1 cellular context compared by ENCODE assay signal in the genomic region with DNA sequence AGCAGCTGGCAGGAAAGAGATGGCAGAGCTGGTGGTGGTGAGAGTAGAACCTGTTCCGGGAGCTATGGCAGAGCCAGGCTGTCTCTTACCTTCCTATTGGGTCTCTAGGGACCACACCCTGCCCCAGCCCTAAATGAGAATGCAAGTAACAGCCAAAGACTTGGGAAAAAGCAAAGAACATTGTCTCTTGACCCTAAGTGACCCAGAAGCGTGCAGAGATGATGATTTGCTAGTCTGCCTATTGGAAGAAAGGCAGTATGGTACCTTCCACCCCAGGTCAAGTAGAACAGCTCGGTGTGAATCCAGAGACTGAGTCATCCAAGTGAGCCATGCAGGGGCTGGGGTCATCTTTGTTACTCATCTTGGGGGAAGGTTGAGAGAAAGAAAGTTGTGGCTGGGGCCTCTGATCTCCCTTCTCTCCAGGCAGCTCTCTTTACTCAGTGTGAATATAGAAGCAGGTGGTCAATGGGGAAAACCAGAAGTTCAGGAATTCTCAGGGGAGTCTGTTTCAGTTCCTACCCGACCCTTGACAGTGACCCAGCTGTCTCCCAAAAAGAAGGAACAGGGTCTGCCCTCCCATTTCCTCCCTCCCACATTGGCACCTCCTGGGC.
TF ChIP-seq lines count a peak whose summit lies in the region.

No MANE protein-coding gene starts in this region.

TF ChIP-seq in GM12878, 131 proteins besides CTCF, POLR2A, EP300 and RAD21 (continued from another document):
- TF ChIP-seq, protein P1, sequence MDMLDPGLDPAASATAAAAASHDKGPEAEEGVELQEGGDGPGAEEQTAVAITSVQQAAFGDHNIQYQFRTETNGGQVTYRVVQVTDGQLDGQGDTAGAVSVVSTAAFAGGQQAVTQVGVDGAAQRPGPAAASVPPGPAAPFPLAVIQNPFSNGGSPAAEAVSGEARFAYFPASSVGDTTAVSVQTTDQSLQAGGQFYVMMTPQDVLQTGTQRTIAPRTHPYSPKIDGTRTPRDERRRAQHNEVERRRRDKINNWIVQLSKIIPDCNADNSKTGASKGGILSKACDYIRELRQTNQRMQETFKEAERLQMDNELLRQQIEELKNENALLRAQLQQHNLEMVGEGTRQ (IDR thresholded peaks at IDR 0.05; ENCODE audit: borderline replicate concordance, low read depth, low read length) = no peak
- TF ChIP-seq CREM (IDR thresholded peaks at IDR 0.05; ENCODE audit: low read depth) = peak; percentile 33; the same call in 1 of the 2 replicates
- TF ChIP-seq POU2F2 (IDR thresholded peaks at IDR 0.05; ENCODE audit: borderline replicate concordance, low read depth, low read length) = no peak
- TF ChIP-seq STAT1 (conservative IDR thresholded peaks at IDR 0.05) = no peak
- TF ChIP-seq, protein P2, sequence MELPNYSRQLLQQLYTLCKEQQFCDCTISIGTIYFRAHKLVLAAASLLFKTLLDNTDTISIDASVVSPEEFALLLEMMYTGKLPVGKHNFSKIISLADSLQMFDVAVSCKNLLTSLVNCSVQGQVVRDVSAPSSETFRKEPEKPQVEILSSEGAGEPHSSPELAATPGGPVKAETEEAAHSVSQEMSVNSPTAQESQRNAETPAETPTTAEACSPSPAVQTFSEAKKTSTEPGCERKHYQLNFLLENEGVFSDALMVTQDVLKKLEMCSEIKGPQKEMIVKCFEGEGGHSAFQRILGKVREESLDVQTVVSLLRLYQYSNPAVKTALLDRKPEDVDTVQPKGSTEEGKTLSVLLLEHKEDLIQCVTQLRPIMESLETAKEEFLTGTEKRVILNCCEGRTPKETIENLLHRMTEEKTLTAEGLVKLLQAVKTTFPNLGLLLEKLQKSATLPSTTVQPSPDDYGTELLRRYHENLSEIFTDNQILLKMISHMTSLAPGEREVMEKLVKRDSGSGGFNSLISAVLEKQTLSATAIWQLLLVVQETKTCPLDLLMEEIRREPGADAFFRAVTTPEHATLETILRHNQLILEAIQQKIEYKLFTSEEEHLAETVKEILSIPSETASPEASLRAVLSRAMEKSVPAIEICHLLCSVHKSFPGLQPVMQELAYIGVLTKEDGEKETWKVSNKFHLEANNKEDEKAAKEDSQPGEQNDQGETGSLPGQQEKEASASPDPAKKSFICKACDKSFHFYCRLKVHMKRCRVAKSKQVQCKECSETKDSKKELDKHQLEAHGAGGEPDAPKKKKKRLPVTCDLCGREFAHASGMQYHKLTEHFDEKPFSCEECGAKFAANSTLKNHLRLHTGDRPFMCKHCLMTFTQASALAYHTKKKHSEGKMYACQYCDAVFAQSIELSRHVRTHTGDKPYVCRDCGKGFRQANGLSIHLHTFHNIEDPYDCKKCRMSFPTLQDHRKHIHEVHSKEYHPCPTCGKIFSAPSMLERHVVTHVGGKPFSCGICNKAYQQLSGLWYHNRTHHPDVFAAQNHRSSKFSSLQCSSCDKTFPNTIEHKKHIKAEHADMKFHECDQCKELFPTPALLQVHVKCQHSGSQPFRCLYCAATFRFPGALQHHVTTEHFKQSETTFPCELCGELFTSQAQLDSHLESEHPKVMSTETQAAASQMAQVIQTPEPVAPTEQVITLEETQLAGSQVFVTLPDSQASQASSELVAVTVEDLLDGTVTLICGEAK (IDR thresholded peaks at IDR 0.05; ENCODE audit: borderline replicate concordance) = no peak
- no peak for TF ChIP-seq ZNF274 (IDR thresholded peaks at IDR 0.05; ENCODE audit: insufficient read depth, insufficient read length)
- no peak for TF ChIP-seq HDGF (IDR thresholded peaks at IDR 0.05)
- no peak for TF ChIP-seq NFYA (IDR thresholded peaks at IDR 0.05; ENCODE audit: borderline replicate concordance, low read depth, low read length)
- TF ChIP-seq, protein P3, sequence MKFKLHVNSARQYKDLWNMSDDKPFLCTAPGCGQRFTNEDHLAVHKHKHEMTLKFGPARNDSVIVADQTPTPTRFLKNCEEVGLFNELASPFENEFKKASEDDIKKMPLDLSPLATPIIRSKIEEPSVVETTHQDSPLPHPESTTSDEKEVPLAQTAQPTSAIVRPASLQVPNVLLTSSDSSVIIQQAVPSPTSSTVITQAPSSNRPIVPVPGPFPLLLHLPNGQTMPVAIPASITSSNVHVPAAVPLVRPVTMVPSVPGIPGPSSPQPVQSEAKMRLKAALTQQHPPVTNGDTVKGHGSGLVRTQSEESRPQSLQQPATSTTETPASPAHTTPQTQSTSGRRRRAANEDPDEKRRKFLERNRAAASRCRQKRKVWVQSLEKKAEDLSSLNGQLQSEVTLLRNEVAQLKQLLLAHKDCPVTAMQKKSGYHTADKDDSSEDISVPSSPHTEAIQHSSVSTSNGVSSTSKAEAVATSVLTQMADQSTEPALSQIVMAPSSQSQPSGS (IDR thresholded peaks at IDR 0.05; ENCODE audit: low read length) = peak; percentile 59; the same call in 1 of the 2 replicates
- no peak for TF ChIP-seq ASH2L (IDR thresholded peaks at IDR 0.05; ENCODE audit: borderline replicate concordance, low read depth)
- no peak for TF ChIP-seq GATAD2B (conservative IDR thresholded peaks at IDR 0.05; ENCODE audit: low read depth)
- TF ChIP-seq, protein P4, sequence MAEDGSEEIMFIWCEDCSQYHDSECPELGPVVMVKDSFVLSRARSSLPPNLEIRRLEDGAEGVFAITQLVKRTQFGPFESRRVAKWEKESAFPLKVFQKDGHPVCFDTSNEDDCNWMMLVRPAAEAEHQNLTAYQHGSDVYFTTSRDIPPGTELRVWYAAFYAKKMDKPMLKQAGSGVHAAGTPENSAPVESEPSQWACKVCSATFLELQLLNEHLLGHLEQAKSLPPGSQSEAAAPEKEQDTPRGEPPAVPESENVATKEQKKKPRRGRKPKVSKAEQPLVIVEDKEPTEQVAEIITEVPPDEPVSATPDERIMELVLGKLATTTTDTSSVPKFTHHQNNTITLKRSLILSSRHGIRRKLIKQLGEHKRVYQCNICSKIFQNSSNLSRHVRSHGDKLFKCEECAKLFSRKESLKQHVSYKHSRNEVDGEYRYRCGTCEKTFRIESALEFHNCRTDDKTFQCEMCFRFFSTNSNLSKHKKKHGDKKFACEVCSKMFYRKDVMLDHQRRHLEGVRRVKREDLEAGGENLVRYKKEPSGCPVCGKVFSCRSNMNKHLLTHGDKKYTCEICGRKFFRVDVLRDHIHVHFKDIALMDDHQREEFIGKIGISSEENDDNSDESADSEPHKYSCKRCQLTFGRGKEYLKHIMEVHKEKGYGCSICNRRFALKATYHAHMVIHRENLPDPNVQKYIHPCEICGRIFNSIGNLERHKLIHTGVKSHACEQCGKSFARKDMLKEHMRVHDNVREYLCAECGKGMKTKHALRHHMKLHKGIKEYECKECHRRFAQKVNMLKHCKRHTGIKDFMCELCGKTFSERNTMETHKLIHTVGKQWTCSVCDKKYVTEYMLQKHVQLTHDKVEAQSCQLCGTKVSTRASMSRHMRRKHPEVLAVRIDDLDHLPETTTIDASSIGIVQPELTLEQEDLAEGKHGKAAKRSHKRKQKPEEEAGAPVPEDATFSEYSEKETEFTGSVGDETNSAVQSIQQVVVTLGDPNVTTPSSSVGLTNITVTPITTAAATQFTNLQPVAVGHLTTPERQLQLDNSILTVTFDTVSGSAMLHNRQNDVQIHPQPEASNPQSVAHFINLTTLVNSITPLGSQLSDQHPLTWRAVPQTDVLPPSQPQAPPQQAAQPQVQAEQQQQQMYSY (CRISPR knock-in tag; IDR thresholded peaks at IDR 0.05) = no peak
- no peak for TF ChIP-seq BACH1 (IDR thresholded peaks at IDR 0.05; ENCODE audit: borderline replicate concordance)
TF ChIP-seq in GM12878: peak in this region for 15.
